Comparison of ENCODE assay signal across 12 cellular contexts in genomic region chr1:87203890-87204289, GRCh38.
A peak's percentile ranks its signal among the peaks of the same experiment; 100 is the strongest.
DNase-seq lines count a peak whose midpoint lies in the region; ATAC-seq and TF ChIP-seq lines count a peak whose summit lies in the region.
"Had no signal": no experiment of that assay in that cellular context is flagged by ENCODE, and none has a peak within 500 bp of the region (broad histone marks: within the 10 kb centered on the region; RNA-seq: fewer than 3 reads in every experiment).

No MANE protein-coding gene starts in this region.

- H3K36me3 ChIP-seq in HAP-1 (replicated peaks) (no peaks in the 10 kb centered on the region), right lobe of liver (no peaks in the 10 kb centered on the region)

- 50% methylated on average over 5 of the region's 5 CpGs for WGBS in right lobe of liver (ENCODE audit: insufficient coverage, low coverage, low lambda C conversion rate, missing lambda C conversion rate)

- DNase-seq in A172 (ENCODE audit: low spot score) (peak; percentile 8), GM04503 (ENCODE audit: low read depth) (peak; percentile 35), RKO (ENCODE audit: low spot score) (peak; percentile 18), fibroblast of mammary gland (ENCODE audit: low read depth) (peak; percentile 80), COR-L47 (lab: John Stamatoyannopoulos, UW) (no peak), HAP-1 (ENCODE audit: low spot score in 2 of 2) (no peak), right lobe of liver (no peak)
- DNase-seq: NCI-H1417, psoas muscle had no signal

- no peak overlapping the region for H3K27ac ChIP-seq in right lobe of liver
- H3K27ac ChIP-seq: psoas muscle had no signal

- no peak overlapping the region for H3K4me3 ChIP-seq in fibroblast of mammary gland (ENCODE audit: control insufficient read depth, low read depth, low read length)
- no peak overlapping the region for H3K4me3 ChIP-seq in HAP-1
- no peak overlapping the region for H3K4me3 ChIP-seq in right lobe of liver
- H3K4me3 ChIP-seq: psoas muscle had no signal

- TF ChIP-seq POLR2A in right lobe of liver (IDR thresholded peaks at IDR 0.05) = no peak

- H3K4me1 ChIP-seq in HAP-1 = no peaks in the 10 kb centered on the region
- no peaks in the 10 kb centered on the region for H3K4me1 ChIP-seq in right lobe of liver
- H3K4me1 ChIP-seq: psoas muscle had no signal

- intact Hi-C loops in right lobe of liver (cut with DNase I) = no loop called here

- ATAC-seq in GM18858 (IDR thresholded peaks at IDR 0.05; ENCODE audit: unreplicated experiment) (no peak), right lobe of liver (no peak)
- ATAC-seq: HCT116; psoas muscle; stimulated activated effector memory CD8-positive, alpha-beta T cell treated with anti-CD3 and anti-CD28 coated beads, Interleukin-12 subunit alpha, Interleukin-12 subunit beta, amount 100 ng/mL, for 72 hours had no signal

- in situ Hi-C loops in HAP-1 (cut with MboI; ENCODE audit: low sequenced_read_pairs) = no loop called here

- H3K9me3 ChIP-seq in HAP-1 (no peaks in the 10 kb centered on the region), right lobe of liver (no peaks in the 10 kb centered on the region)
- H3K9me3 ChIP-seq: psoas muscle had no signal

- H3K27me3 ChIP-seq in HAP-1 (ENCODE audit: low read depth) (no peaks in the 10 kb centered on the region; the same call in 1 of the 2 replicates), right lobe of liver (no peaks in the 10 kb centered on the region)

- no peak for TF ChIP-seq CTCF in fibroblast of mammary gland (conservative IDR thresholded peaks at IDR 0.05; ENCODE audit: control insufficient read depth, insufficient read depth, low read depth, low read length)
- no peak for TF ChIP-seq CTCF in right lobe of liver (IDR thresholded peaks at IDR 0.05)

Comparison
In these comparisons a context has a peak if more than half of its experiments do, and no peak if none do; other contexts are left out.
1. DNase-seq: peak in A172 (single experiment), GM04503 (single experiment), RKO (single experiment) and fibroblast of mammary gland (single experiment); none in COR-L47 (single experiment), HAP-1 (0 of 2) and right lobe of liver (0 of 3).